ENCODE assay signal across 13 cellular contexts in genomic region chr3:59809016-59809415, GRCh38.
DNase-seq lines count a peak whose midpoint lies in the region; ATAC-seq and TF ChIP-seq lines count a peak whose summit lies in the region.
"Had no signal": no experiment of that assay in that cellular context is flagged by ENCODE, and none has a peak within 500 bp of the region (broad histone marks: within the 10 kb centered on the region; RNA-seq: fewer than 3 reads in every experiment).

No MANE protein-coding gene starts in this region.

- intact Hi-C loops in vagina (cut with DNase I), result no loop called here

- peak overlapping the region; percentile 15 for H3K4me3 ChIP-seq in WERI-Rb-1 (ENCODE audit: low read depth, low read length)
- H3K4me3 ChIP-seq in vagina, result no peak overlapping the region
- H3K4me3 ChIP-seq: colonic mucosa, tibial nerve had no signal

- DNase-seq in NCI-H2029 (lab: John Stamatoyannopoulos, UW) (peak; percentile 11), NCI-H2029 treated with DMSO at 0.1 percent for 48 hours (lab: John Stamatoyannopoulos, UW) (no peak), WERI-Rb-1 (peak; percentile 39), glomerular visceral epithelial cell (ENCODE audit: extremely low spot score) (peak; percentile 12), nucleus accumbens (lab: John Stamatoyannopoulos, UW) (no peak), vagina (ENCODE audit: extremely low spot score in 2 of 2) (no peak), NCI-H2196 treated with DMSO at 0.1 percent for 48 hours (lab: John Stamatoyannopoulos, UW; ENCODE audit: unreplicated experiment) (no peak)
- DNase-seq: 8988T; activated naive CD4-positive, alpha-beta T cell treated with anti-CD3 and anti-CD28 coated beads for 36 hours; colonic mucosa; NCI-H446 treated with DMSO at 0.1 percent for 48 hours had no signal

- H3K36me3 ChIP-seq in WERI-Rb-1 (no peaks in the 10 kb centered on the region), vagina (no peaks in the 10 kb centered on the region)
- H3K36me3 ChIP-seq: colonic mucosa, tibial nerve had no signal

- TF ChIP-seq POLR2A in vagina (IDR thresholded peaks at IDR 0.05), result no peak

- no peak for ATAC-seq in HG03095 (IDR thresholded peaks at IDR 0.05; ENCODE audit: unreplicated experiment)

- H3K9me3 ChIP-seq in WERI-Rb-1 (ENCODE audit: severe bottlenecking) (no peaks in the 10 kb centered on the region), vagina (no peaks in the 10 kb centered on the region)
- H3K9me3 ChIP-seq: colonic mucosa, tibial nerve had no signal

- H3K4me1 ChIP-seq in vagina, result no peaks in the 10 kb centered on the region
- H3K4me1 ChIP-seq: colonic mucosa had no signal

- peak overlapping the region; percentile 80 for H3K27ac ChIP-seq in WERI-Rb-1
- no peak overlapping the region for H3K27ac ChIP-seq in vagina
- H3K27ac ChIP-seq: colonic mucosa had no signal

- H3K27me3 ChIP-seq in WERI-Rb-1 (ENCODE audit: insufficient read depth, low read depth, severe bottlenecking) (no peaks in the 10 kb centered on the region), vagina (no peaks in the 10 kb centered on the region)
- H3K27me3 ChIP-seq: colonic mucosa, tibial nerve had no signal

- TF ChIP-seq CTCF in WERI-Rb-1 (IDR thresholded peaks at IDR 0.05; ENCODE audit: low read depth, low read length) (no peak), vagina (IDR thresholded peaks at IDR 0.05) (no peak)

Comparison
In these comparisons a context has a peak if more than half of its experiments do, and no peak if none do; other contexts are left out.
1. DNase-seq: peak in NCI-H2029 (single experiment), WERI-Rb-1 (single experiment) and glomerular visceral epithelial cell (single experiment); none in NCI-H2029 treated with DMSO at 0.1 percent for 48 hours (single experiment), nucleus accumbens (0 of 56), vagina (0 of 2) and NCI-H2196 treated with DMSO at 0.1 percent for 48 hours (single experiment).